Comparison of ENCODE assay signal across 9 cellular contexts in the genomic region with DNA sequence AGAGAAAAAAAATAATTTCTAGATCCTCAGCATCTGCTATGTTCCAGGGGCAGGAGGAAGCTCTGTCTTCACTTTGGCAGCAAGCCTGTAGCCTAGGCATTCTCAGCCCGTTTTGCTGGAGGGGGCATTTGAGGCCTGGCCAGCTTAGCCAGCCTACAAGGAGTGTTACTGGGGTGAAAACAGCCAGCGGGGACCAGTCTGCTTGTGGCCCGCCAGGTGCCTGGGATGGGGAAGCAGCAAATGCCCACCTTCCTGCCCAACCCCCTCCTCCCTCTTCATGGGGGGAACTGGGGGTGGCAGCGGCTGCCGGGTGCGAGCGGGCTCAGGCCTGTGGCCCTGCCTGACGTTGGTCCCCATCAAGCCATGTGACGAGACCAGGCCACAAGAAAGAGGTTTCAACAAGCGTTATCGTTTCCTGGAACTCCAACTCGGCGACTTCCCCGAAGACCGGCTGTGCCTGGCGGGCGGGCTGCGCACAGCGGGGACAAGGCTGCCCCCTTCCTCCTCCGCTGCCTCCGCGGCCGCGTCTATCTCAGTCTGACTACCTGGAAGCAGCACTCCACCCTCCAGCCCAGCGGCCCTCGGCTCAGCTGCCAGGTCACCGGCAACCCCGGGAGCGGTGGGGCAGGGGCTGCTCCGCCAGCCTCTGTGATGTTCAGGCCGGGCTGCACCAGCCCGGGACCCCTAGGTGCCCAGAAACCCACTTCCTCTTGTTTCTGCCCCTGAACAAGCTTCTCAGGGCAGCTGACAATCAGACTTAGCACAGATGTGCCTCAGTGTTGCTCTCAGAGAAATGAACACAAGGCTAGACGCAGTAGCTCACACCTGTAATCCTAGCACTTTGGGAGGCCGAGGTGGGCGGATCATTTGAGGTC. TPM values are rescaled to one million over a fixed set of nuclear protein-coding genes. Genes with fewer than 3 reads are reported as not detected.
A peak's percentile ranks its signal among the peaks of the same experiment; 100 is the strongest.
DNase-seq lines count a peak whose midpoint lies in the region; ATAC-seq and TF ChIP-seq lines count a peak whose summit lies in the region.
"Had no signal": no experiment of that assay in that cellular context is flagged by ENCODE, and none has a peak within 500 bp of the region (broad histone marks: within the 10 kb centered on the region; RNA-seq: fewer than 3 reads in every experiment).

No MANE protein-coding gene starts in this region.

- ATAC-seq in GM23338, result peak; percentile 94
- peak; percentile 85 to 89 (median 86) for ATAC-seq in T-cell (replicated peaks in 1 of 4)
- peak; percentile 89 to 90 for ATAC-seq in natural killer cell treated with Interleukin-12 subunit alpha and Interleukin-12 subunit beta and Interleukin-15 and Interleukin-18, amount 100 ng/mL, for 72 hours

- peaks cover 8% of the 10 kb centered on the region for H3K4me1 Mint-ChIP-seq in GM23338
- peaks cover 61 to 77% (median 71%) of the 10 kb centered on the region in 3 donors for H3K4me1 Mint-ChIP-seq in T-cell
- peaks cover 70% of the 10 kb centered on the region for H3K4me1 Mint-ChIP-seq in activated naive CD4-positive, alpha-beta T cell treated with anti-CD3 and anti-CD28 coated beads, Interleukin-2, amount 50 U/mL, for 24 hours
- H3K4me1 Mint-ChIP-seq in natural killer cell treated with Interleukin-12 subunit alpha and Interleukin-12 subunit beta and Interleukin-15 and Interleukin-18, amount 100 ng/mL, for 72 hours (ENCODE audit: low read depth in 2 of 2), result peaks cover 68 to 81% of the 10 kb centered on the region in 2 donors

- TF ChIP-seq CTCF in GM23338 (conservative IDR thresholded peaks at IDR 0.05; ENCODE audit: low read depth in 2 of 2), result no peak

- H3K9me3 Mint-ChIP-seq in GM23338 (no peaks in the 10 kb centered on the region), T-cell (no peaks in the 10 kb centered on the region)
- H3K9me3 Mint-ChIP-seq in activated naive CD4-positive, alpha-beta T cell treated with anti-CD3 and anti-CD28 coated beads, Interleukin-2, amount 50 U/mL, for 24 hours, result no peaks in the 10 kb centered on the region
- H3K9me3 Mint-ChIP-seq in natural killer cell treated with Interleukin-12 subunit alpha and Interleukin-12 subunit beta and Interleukin-15 and Interleukin-18, amount 100 ng/mL, for 72 hours, result no peaks in the 10 kb centered on the region

- H3K27me3 Mint-ChIP-seq in GM23338 (ENCODE audit: insufficient read depth, low read depth, poor library complexity) (peaks cover 13% of the 10 kb centered on the region), T-cell (no peaks in the 10 kb centered on the region)
- H3K27me3 Mint-ChIP-seq in activated naive CD4-positive, alpha-beta T cell treated with anti-CD3 and anti-CD28 coated beads, Interleukin-2, amount 50 U/mL, for 24 hours, result no peaks in the 10 kb centered on the region
- H3K27me3 Mint-ChIP-seq in natural killer cell treated with Interleukin-12 subunit alpha and Interleukin-12 subunit beta and Interleukin-15 and Interleukin-18, amount 100 ng/mL, for 72 hours, result no peaks in the 10 kb centered on the region

- H3K27ac ChIP-seq in GM23338 (ENCODE audit: low read depth), result no peak overlapping the region

- no peaks in the 10 kb centered on the region for H3K79me2 ChIP-seq in GM23338 (replicated peaks; ENCODE audit: insufficient read depth)

- peak overlapping the region; percentile 43; the same call in 1 of the 2 replicates for H3K4me3 ChIP-seq in GM23338

- no peaks in the 10 kb centered on the region for H3K9me2 ChIP-seq in GM23338 (ENCODE audit: insufficient read depth)

- no peaks in the 10 kb centered on the region for H4K20me1 ChIP-seq in GM23338 (replicated peaks; ENCODE audit: insufficient read depth)

- DNase-seq in ELF-1 (ENCODE audit: low read depth, low spot score) (peak; percentile 68), GM23338 (ENCODE audit: low spot score) (peak; percentile 75), T-cell (peak; percentile 53 to 92 (median 86)), EL (no peak), foreskin melanocyte (no peak), NCI-H524 (lab: John Stamatoyannopoulos, UW) (no peak)
- DNase-seq in natural killer cell treated with Interleukin-12 subunit alpha and Interleukin-12 subunit beta and Interleukin-15 and Interleukin-18, amount 100 ng/mL, for 72 hours (ENCODE audit: low spot score), result peak; percentile 98

- peak overlapping the region; percentile 97 for H2AFZ ChIP-seq in GM23338

- H3K27ac Mint-ChIP-seq in GM23338, result no peak overlapping the region
- H3K27ac Mint-ChIP-seq in T-cell, result peak overlapping the region; percentile 97
- H3K27ac Mint-ChIP-seq in activated naive CD4-positive, alpha-beta T cell treated with anti-CD3 and anti-CD28 coated beads, Interleukin-2, amount 50 U/mL, for 24 hours, result peak overlapping the region; percentile 98
- peak overlapping the region; percentile 91 to 94 for H3K27ac Mint-ChIP-seq in natural killer cell treated with Interleukin-12 subunit alpha and Interleukin-12 subunit beta and Interleukin-15 and Interleukin-18, amount 100 ng/mL, for 72 hours

- H3K4me2 ChIP-seq in GM23338, result peak overlapping the region; percentile 66

- no peak overlapping the region for H3K4me3 Mint-ChIP-seq in GM23338
- peak overlapping the region; percentile 41 to 80 (median 57) for H3K4me3 Mint-ChIP-seq in T-cell
- peak overlapping the region; percentile 74 for H3K4me3 Mint-ChIP-seq in activated naive CD4-positive, alpha-beta T cell treated with anti-CD3 and anti-CD28 coated beads, Interleukin-2, amount 50 U/mL, for 24 hours
- peak overlapping the region; percentile 91 for H3K4me3 Mint-ChIP-seq in natural killer cell treated with Interleukin-12 subunit alpha and Interleukin-12 subunit beta and Interleukin-15 and Interleukin-18, amount 100 ng/mL, for 72 hours

- CTCF ChIA-PET in T-cell (lab: Charles Lee), result interaction anchor here (0.5 to 1.1 kb wide), 4 partner anchors 19 to 130 kb away, joined by 3 to 4 read pairs (median 4); a partner anchor contains a TSS

- POLR2A ChIA-PET in T-cell (lab: Charles Lee), result interaction anchor here (0.6 to 1.3 kb wide), 6 partner anchors 8 to 417 kb away, joined by 3 to 4 read pairs (median 3); a partner anchor contains a TSS

- H3F3A ChIP-seq in GM23338 (replicated peaks; ENCODE audit: low read depth), result 0 out of 2 replicates have a peak, but pooled peaks cover 6% of the 10 kb centered on the region

- H3K36me3 Mint-ChIP-seq in GM23338 (ENCODE audit: low read depth), result no peaks in the 10 kb centered on the region
- H3K36me3 Mint-ChIP-seq in T-cell, result no peaks in the 10 kb centered on the region
- no peaks in the 10 kb centered on the region for H3K36me3 Mint-ChIP-seq in activated naive CD4-positive, alpha-beta T cell treated with anti-CD3 and anti-CD28 coated beads, Interleukin-2, amount 50 U/mL, for 24 hours
- H3K36me3 Mint-ChIP-seq in natural killer cell treated with Interleukin-12 subunit alpha and Interleukin-12 subunit beta and Interleukin-15 and Interleukin-18, amount 100 ng/mL, for 72 hours, result no peaks in the 10 kb centered on the region

- H3K4me1 ChIP-seq in GM23338 (ENCODE audit: insufficient read depth), result peaks cover 9% of the 10 kb centered on the region; the same call in 1 of the 2 replicates

- H3K36me3 ChIP-seq in GM23338 (ENCODE audit: insufficient read depth), result no peaks in the 10 kb centered on the region

- no peaks in the 10 kb centered on the region for H3K27me3 ChIP-seq in GM23338 (ENCODE audit: insufficient read depth)

TF ChIP-seq in GM23338, 12 proteins besides CTCF, POLR2A, EP300 and RAD21 (continues in another document):
- no peak for TF ChIP-seq EZH2 (IDR thresholded peaks at IDR 0.05; ENCODE audit: low read depth, unreplicated experiment)

RNA-seq across cellular contexts. Expression of a gene that starts 22.9 kb away (rescaled TPM):
- total RNA-seq in GM23338 (2014; rRNA removed; shearing (Covaris generic)), result 79.2 and 84.7 TPM in 2 replicates
- 104 and 108 TPM in 2 replicates for polyA plus RNA-seq in GM23338 (2016; fragmentation: Nextera tagmentation; extraction: Ambion mirVana)
- total RNA-seq in T-cell, result 10 to 100 TPM; 49.2 to 67.2 (median 54.5) TPM
- total RNA-seq in natural killer cell treated with Interleukin-12 subunit alpha and Interleukin-12 subunit beta and Interleukin-15 and Interleukin-18, amount 100 ng/mL, for 72 hours, result 100 to 1,000 TPM; 199 to 299 TPM

RNA-seq across cellular contexts. Expression of a gene that starts 36.0 kb away (rescaled TPM):
- not detected in 2 replicates for total RNA-seq in GM23338 (2014; rRNA removed; shearing (Covaris generic))
- not detected in 2 replicates for polyA plus RNA-seq in GM23338 (2016; fragmentation: Nextera tagmentation; extraction: Ambion mirVana)
- not detected for total RNA-seq in T-cell
- not detected for total RNA-seq in natural killer cell treated with Interleukin-12 subunit alpha and Interleukin-12 subunit beta and Interleukin-15 and Interleukin-18, amount 100 ng/mL, for 72 hours
- total RNA-seq: skeletal muscle tissue had no signal

RNA-seq across cellular contexts. Expression of a gene that starts 40.3 kb away (rescaled TPM):
- total RNA-seq in GM23338 (2014; rRNA removed; shearing (Covaris generic)), result not detected in 2 replicates
- polyA plus RNA-seq in GM23338 (2016; fragmentation: Nextera tagmentation; extraction: Ambion mirVana), result not detected in 2 replicates
- not detected for total RNA-seq in T-cell
- total RNA-seq in natural killer cell treated with Interleukin-12 subunit alpha and Interleukin-12 subunit beta and Interleukin-15 and Interleukin-18, amount 100 ng/mL, for 72 hours, result not detected
- total RNA-seq: skeletal muscle tissue had no signal

RNA-seq across cellular contexts. Expression of a gene that starts 43.2 kb away (rescaled TPM):
- total RNA-seq in GM23338 (2014; rRNA removed; shearing (Covaris generic)), result not detected in 2 replicates
- polyA plus RNA-seq in GM23338 (2016; fragmentation: Nextera tagmentation; extraction: Ambion mirVana), result not detected in 2 replicates
- total RNA-seq in T-cell, result not detected
- total RNA-seq in natural killer cell treated with Interleukin-12 subunit alpha and Interleukin-12 subunit beta and Interleukin-15 and Interleukin-18, amount 100 ng/mL, for 72 hours, result not detected
- total RNA-seq: skeletal muscle tissue had no signal

RNA-seq across cellular contexts. Expression of a gene that starts 48.0 kb away (rescaled TPM):
- not detected in 2 replicates for total RNA-seq in GM23338 (2014; rRNA removed; shearing (Covaris generic))
- polyA plus RNA-seq in GM23338 (2016; fragmentation: Nextera tagmentation; extraction: Ambion mirVana), result 1.2 and 2.1 TPM in 2 replicates
- not detected for total RNA-seq in T-cell
- not detected for total RNA-seq in natural killer cell treated with Interleukin-12 subunit alpha and Interleukin-12 subunit beta and Interleukin-15 and Interleukin-18, amount 100 ng/mL, for 72 hours
- total RNA-seq: skeletal muscle tissue had no signal

Comparison
In these comparisons a context has a peak if more than half of its experiments do, and no peak if none do; other contexts are left out.
1. DNase-seq: peak in ELF-1 (single experiment), GM23338 (single experiment), T-cell (34 of 34) and natural killer cell treated with Interleukin-12 subunit alpha and Interleukin-12 subunit beta and Interleukin-15 and Interleukin-18, amount 100 ng/mL, for 72 hours (single experiment); none in EL (single experiment), foreskin melanocyte (single experiment) and NCI-H524 (0 of 2).
2. Peak in every context shown above with its lines, with median percentiles within 50 percentile points of each other: ATAC-seq.